In the genomic region with DNA sequence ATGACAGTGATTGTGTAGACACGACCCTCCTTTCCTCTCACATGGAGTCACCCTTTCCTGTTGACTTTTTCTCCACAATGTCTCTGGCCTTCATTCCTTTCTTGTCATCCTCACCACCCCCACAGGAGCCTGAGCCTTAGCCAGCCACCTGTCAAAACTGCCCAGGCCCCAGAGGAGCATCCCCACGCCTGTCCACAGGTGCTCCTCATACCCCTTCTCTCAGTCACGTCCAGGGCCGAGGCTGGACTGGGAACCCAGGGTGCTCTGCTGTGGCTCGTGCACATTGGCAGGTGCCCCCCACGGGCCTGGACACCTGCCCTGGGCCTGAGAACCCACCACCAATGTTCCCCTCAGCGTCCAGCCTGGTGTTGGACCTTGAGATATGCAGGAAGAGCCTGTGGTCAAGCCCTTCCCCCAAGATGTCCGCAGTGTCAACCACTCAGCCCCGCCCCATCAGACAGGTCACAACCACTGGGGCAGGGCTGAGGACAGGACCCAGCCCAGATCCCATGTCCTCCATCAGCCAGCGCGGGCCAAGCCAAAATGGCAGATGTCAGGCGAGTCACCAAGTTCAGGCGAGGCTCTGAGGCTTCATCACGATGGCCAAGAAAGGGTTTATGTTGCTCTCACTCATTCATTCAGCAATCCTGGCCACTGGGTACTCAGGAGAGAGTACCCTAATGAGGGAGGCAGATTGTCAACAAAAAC, we compare ENCODE assay signal across 1 cellular context.
A peak's percentile ranks its signal among the peaks of the same experiment; 100 is the strongest.
TF ChIP-seq lines count a peak whose summit lies in the region.

No MANE protein-coding gene starts in this region.

TF ChIP-seq in K562, 482 proteins besides CTCF, POLR2A, EP300 and RAD21 (continues in another document):
- TF ChIP-seq MEIS2 (IDR thresholded peaks at IDR 0.05; ENCODE audit: partially characterized antibody), result peak; percentile 48
- TF ChIP-seq ZNF551 (CRISPR knock-in tag; IDR thresholded peaks at IDR 0.05), result no peak
- TF ChIP-seq GATAD2A (IDR thresholded peaks at IDR 0.05), result no peak
- TF ChIP-seq ZNF408 (CRISPR knock-in tag; IDR thresholded peaks at IDR 0.05; ENCODE audit: low read depth), result no peak
- TF ChIP-seq BHLHE40 (IDR thresholded peaks at IDR 0.05; ENCODE audit: low read length), result no peak
- TF ChIP-seq NFE2 (IDR thresholded peaks at IDR 0.05; ENCODE audit: low read depth), result no peak
- TF ChIP-seq, protein P1, sequence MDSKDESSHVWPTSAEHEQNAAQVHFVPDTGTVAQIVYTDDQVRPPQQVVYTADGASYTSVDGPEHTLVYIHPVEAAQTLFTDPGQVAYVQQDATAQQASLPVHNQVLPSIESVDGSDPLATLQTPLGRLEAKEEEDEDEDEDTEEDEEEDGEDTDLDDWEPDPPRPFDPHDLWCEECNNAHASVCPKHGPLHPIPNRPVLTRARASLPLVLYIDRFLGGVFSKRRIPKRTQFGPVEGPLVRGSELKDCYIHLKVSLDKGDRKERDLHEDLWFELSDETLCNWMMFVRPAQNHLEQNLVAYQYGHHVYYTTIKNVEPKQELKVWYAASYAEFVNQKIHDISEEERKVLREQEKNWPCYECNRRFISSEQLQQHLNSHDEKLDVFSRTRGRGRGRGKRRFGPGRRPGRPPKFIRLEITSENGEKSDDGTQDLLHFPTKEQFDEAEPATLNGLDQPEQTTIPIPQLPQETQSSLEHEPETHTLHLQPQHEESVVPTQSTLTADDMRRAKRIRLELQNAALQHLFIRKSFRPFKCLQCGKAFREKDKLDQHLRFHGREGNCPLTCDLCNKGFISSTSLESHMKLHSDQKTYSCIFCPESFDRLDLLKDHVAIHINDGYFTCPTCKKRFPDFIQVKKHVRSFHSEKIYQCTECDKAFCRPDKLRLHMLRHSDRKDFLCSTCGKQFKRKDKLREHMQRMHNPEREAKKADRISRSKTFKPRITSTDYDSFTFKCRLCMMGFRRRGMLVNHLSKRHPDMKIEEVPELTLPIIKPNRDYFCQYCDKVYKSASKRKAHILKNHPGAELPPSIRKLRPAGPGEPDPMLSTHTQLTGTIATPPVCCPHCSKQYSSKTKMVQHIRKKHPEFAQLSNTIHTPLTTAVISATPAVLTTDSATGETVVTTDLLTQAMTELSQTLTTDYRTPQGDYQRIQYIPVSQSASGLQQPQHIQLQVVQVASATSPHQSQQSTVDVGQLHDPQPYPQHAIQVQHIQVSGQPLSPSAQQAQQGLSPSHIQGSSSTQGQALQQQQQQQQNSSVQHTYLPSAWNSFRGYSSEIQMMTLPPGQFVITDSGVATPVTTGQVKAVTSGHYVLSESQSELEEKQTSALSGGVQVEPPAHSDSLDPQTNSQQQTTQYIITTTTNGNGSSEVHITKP (IDR thresholded peaks at IDR 0.05; ENCODE audit: partially characterized antibody), result peak; percentile 38
- TF ChIP-seq ZNF316 (IDR thresholded peaks at IDR 0.05), result no peak
- TF ChIP-seq ZNF766 (CRISPR knock-in tag; conservative IDR thresholded peaks at IDR 0.05), result peak; percentile 50; the same call in 1 of the 2 replicates
- TF ChIP-seq CHD2 (IDR thresholded peaks at IDR 0.05; ENCODE audit: low read depth, low read length), result no peak
- peak; percentile 25; the same call in 1 of the 2 replicates for TF ChIP-seq ZNF76 (CRISPR knock-in tag; IDR thresholded peaks at IDR 0.05; ENCODE audit: borderline replicate concordance)
- TF ChIP-seq HDGF (IDR thresholded peaks at IDR 0.05), result 0 out of 2 replicates have a peak, but pooled peaks have one; percentile 15
- TF ChIP-seq ATF1 (CRISPR knock-in tag; IDR thresholded peaks at IDR 0.05), result no peak
- peak; percentile 50 for TF ChIP-seq ATF1 (tag; IDR thresholded peaks at IDR 0.05)
- TF ChIP-seq, protein P2, sequence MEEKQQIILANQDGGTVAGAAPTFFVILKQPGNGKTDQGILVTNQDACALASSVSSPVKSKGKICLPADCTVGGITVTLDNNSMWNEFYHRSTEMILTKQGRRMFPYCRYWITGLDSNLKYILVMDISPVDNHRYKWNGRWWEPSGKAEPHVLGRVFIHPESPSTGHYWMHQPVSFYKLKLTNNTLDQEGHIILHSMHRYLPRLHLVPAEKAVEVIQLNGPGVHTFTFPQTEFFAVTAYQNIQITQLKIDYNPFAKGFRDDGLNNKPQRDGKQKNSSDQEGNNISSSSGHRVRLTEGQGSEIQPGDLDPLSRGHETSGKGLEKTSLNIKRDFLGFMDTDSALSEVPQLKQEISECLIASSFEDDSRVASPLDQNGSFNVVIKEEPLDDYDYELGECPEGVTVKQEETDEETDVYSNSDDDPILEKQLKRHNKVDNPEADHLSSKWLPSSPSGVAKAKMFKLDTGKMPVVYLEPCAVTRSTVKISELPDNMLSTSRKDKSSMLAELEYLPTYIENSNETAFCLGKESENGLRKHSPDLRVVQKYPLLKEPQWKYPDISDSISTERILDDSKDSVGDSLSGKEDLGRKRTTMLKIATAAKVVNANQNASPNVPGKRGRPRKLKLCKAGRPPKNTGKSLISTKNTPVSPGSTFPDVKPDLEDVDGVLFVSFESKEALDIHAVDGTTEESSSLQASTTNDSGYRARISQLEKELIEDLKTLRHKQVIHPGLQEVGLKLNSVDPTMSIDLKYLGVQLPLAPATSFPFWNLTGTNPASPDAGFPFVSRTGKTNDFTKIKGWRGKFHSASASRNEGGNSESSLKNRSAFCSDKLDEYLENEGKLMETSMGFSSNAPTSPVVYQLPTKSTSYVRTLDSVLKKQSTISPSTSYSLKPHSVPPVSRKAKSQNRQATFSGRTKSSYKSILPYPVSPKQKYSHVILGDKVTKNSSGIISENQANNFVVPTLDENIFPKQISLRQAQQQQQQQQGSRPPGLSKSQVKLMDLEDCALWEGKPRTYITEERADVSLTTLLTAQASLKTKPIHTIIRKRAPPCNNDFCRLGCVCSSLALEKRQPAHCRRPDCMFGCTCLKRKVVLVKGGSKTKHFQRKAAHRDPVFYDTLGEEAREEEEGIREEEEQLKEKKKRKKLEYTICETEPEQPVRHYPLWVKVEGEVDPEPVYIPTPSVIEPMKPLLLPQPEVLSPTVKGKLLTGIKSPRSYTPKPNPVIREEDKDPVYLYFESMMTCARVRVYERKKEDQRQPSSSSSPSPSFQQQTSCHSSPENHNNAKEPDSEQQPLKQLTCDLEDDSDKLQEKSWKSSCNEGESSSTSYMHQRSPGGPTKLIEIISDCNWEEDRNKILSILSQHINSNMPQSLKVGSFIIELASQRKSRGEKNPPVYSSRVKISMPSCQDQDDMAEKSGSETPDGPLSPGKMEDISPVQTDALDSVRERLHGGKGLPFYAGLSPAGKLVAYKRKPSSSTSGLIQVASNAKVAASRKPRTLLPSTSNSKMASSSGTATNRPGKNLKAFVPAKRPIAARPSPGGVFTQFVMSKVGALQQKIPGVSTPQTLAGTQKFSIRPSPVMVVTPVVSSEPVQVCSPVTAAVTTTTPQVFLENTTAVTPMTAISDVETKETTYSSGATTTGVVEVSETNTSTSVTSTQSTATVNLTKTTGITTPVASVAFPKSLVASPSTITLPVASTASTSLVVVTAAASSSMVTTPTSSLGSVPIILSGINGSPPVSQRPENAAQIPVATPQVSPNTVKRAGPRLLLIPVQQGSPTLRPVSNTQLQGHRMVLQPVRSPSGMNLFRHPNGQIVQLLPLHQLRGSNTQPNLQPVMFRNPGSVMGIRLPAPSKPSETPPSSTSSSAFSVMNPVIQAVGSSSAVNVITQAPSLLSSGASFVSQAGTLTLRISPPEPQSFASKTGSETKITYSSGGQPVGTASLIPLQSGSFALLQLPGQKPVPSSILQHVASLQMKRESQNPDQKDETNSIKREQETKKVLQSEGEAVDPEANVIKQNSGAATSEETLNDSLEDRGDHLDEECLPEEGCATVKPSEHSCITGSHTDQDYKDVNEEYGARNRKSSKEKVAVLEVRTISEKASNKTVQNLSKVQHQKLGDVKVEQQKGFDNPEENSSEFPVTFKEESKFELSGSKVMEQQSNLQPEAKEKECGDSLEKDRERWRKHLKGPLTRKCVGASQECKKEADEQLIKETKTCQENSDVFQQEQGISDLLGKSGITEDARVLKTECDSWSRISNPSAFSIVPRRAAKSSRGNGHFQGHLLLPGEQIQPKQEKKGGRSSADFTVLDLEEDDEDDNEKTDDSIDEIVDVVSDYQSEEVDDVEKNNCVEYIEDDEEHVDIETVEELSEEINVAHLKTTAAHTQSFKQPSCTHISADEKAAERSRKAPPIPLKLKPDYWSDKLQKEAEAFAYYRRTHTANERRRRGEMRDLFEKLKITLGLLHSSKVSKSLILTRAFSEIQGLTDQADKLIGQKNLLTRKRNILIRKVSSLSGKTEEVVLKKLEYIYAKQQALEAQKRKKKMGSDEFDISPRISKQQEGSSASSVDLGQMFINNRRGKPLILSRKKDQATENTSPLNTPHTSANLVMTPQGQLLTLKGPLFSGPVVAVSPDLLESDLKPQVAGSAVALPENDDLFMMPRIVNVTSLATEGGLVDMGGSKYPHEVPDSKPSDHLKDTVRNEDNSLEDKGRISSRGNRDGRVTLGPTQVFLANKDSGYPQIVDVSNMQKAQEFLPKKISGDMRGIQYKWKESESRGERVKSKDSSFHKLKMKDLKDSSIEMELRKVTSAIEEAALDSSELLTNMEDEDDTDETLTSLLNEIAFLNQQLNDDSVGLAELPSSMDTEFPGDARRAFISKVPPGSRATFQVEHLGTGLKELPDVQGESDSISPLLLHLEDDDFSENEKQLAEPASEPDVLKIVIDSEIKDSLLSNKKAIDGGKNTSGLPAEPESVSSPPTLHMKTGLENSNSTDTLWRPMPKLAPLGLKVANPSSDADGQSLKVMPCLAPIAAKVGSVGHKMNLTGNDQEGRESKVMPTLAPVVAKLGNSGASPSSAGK (IDR thresholded peaks at IDR 0.05), result peak; percentile 28; the same call in 1 of the 2 replicates
- TF ChIP-seq, protein P3, sequence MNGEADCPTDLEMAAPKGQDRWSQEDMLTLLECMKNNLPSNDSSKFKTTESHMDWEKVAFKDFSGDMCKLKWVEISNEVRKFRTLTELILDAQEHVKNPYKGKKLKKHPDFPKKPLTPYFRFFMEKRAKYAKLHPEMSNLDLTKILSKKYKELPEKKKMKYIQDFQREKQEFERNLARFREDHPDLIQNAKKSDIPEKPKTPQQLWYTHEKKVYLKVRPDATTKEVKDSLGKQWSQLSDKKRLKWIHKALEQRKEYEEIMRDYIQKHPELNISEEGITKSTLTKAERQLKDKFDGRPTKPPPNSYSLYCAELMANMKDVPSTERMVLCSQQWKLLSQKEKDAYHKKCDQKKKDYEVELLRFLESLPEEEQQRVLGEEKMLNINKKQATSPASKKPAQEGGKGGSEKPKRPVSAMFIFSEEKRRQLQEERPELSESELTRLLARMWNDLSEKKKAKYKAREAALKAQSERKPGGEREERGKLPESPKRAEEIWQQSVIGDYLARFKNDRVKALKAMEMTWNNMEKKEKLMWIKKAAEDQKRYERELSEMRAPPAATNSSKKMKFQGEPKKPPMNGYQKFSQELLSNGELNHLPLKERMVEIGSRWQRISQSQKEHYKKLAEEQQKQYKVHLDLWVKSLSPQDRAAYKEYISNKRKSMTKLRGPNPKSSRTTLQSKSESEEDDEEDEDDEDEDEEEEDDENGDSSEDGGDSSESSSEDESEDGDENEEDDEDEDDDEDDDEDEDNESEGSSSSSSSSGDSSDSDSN (IDR thresholded peaks at IDR 0.05; ENCODE audit: borderline replicate concordance in 1 of 2, low read depth in 2 of 2, low read length in 2 of 2), result 0 out of 4 replicates have a peak, but pooled peaks of 1 of the 2 experiments have one; percentile 20
- 0 out of 4 replicates have a peak, but pooled peaks of 1 of the 2 experiments have one; percentile 11 for TF ChIP-seq FOXA3 (CRISPR knock-in tag; conservative IDR thresholded peaks at IDR 0.05 in 1 of 2, IDR thresholded peaks at IDR 0.05 in 1 of 2)
- TF ChIP-seq MAFF (IDR thresholded peaks at IDR 0.05; ENCODE audit: low read length), result no peak
- no peak for TF ChIP-seq SNRNP70 (optimal IDR thresholded peaks at IDR 0.05; ENCODE audit: low read depth, low read length)
- TF ChIP-seq BACH1 (tag; IDR thresholded peaks at IDR 0.05), result peak; percentile 62; the same call in 1 of the 2 replicates
- no peak for TF ChIP-seq ZNF384 (IDR thresholded peaks at IDR 0.05; ENCODE audit: low read depth, low read length)
- no peak for TF ChIP-seq ZNF274 (IDR thresholded peaks at IDR 0.05; ENCODE audit: borderline replicate concordance, low read depth, low read length)
- TF ChIP-seq ZNF263 (CRISPR knock-in tag; IDR thresholded peaks at IDR 0.05; ENCODE audit: borderline replicate concordance), result peak; percentile 29
- TF ChIP-seq ZNF717 (CRISPR knock-in tag; IDR thresholded peaks at IDR 0.05), result 0 out of 2 replicates have a peak, but pooled peaks have one; percentile 23
- TF ChIP-seq, protein P4, sequence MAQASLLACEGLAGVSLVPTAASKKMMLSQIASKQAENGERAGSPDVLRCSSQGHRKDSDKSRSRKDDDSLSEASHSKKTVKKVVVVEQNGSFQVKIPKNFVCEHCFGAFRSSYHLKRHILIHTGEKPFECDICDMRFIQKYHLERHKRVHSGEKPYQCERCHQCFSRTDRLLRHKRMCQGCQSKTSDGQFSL (CRISPR knock-in tag; IDR thresholded peaks at IDR 0.05), result no peak
- TF ChIP-seq, protein P4 (tag; IDR thresholded peaks at IDR 0.05), result no peak
- TF ChIP-seq MECOM (CRISPR knock-in tag; IDR thresholded peaks at IDR 0.05), result no peak
- no peak for TF ChIP-seq TAF9B (IDR thresholded peaks at IDR 0.05; ENCODE audit: partially characterized antibody)
- peak; percentile 43; the same call in 1 of the 2 replicates for TF ChIP-seq CTBP1 (IDR thresholded peaks at IDR 0.05; ENCODE audit: borderline replicate concordance)
- TF ChIP-seq JUNB (CRISPR knock-in tag; conservative IDR thresholded peaks at IDR 0.05), result no peak
- peak in 1 of 2 experiments; percentile 55; a peak in 2 of 4 replicates for TF ChIP-seq RCOR1 (IDR thresholded peaks at IDR 0.05; ENCODE audit: borderline replicate concordance in 1 of 2, low read depth in 2 of 2, low read length in 2 of 2)
- TF ChIP-seq RBFOX2 (IDR thresholded peaks at IDR 0.05; ENCODE audit: low read depth, low read length), result peak; percentile 62; the same call in 1 of the 2 replicates
- TF ChIP-seq YY1 (IDR thresholded peaks at IDR 0.05; ENCODE audit: borderline replicate concordance in 1 of 3, control insufficient read depth in 1 of 3, extremely low read depth in 1 of 3, insufficient read depth in 3 of 3, insufficient read length in 1 of 3, insufficient replicate concordance in 2 of 3, low read depth in 1 of 3, low read length in 2 of 3), result peak; percentile 14 to 82 (median 58)
- no peak for TF ChIP-seq NEUROD1 (IDR thresholded peaks at IDR 0.05; ENCODE audit: borderline replicate concordance, low read depth, low read length, partially characterized antibody)
- TF ChIP-seq NR2C1 (IDR thresholded peaks at IDR 0.05), result no peak
- peak; percentile 56; the same call in 1 of the 2 replicates for TF ChIP-seq NR2C1 (tag; IDR thresholded peaks at IDR 0.05)
- no peak for TF ChIP-seq PPARD (CRISPR knock-in tag; IDR thresholded peaks at IDR 0.05)
- 0 out of 2 replicates have a peak, but pooled peaks have one; percentile 12 for TF ChIP-seq CBFA2T3 (IDR thresholded peaks at IDR 0.05)
- no peak for TF ChIP-seq RFX5 (IDR thresholded peaks at IDR 0.05; ENCODE audit: low read depth, low read length)
- no peak for TF ChIP-seq NBN (IDR thresholded peaks at IDR 0.05; ENCODE audit: low read depth)
- TF ChIP-seq BCOR (IDR thresholded peaks at IDR 0.05), result no peak
- TF ChIP-seq HCFC1 (IDR thresholded peaks at IDR 0.05; ENCODE audit: low read depth, low read length), result 0 out of 2 replicates have a peak, but pooled peaks have one; percentile 26
